In genomic region chrX:70138622-70139021, GRCh38 we compare ENCODE assay signal across 9 cellular contexts. TPM values are rescaled to one million over a fixed set of nuclear protein-coding genes. Genes with fewer than 3 reads are reported as not detected.
"Had no signal": no experiment of that assay in that cellular context is flagged by ENCODE, and none has a peak within 500 bp of the region (broad histone marks: within the 10 kb centered on the region; RNA-seq: fewer than 3 reads in every experiment).

No MANE protein-coding gene starts in this region.

- H3K4me3 Mint-ChIP-seq: IgD-negative memory B cell had no signal

- FAIRE-seq: HepG2, HTR-8/SVneo, K562 had no signal

- H3K4me3 ChIP-seq: K562 had no signal

- H3K27me3 Mint-ChIP-seq: IgD-negative memory B cell had no signal

- H3K27ac Mint-ChIP-seq: IgD-negative memory B cell had no signal

- H3K27ac ChIP-seq: HL-60 had no signal

- DNase-seq: IMR-90, KBM-7 had no signal

- ATAC-seq: HepG2, K562 had no signal

- H3K9me3 Mint-ChIP-seq: IgD-negative memory B cell had no signal

RNA-seq across cellular contexts. Expression of gene DGAT2L6, which starts 38.7 kb away (rescaled TPM):
- total RNA-seq: HepG2, HT-29, HT1080, IMR-90, K562 had no signal
